ENCODE assay signal across 28 cellular contexts in genomic region chr2:28415715-28416114, GRCh38. TPM values are rescaled to one million over a fixed set of nuclear protein-coding genes. Genes with fewer than 3 reads are reported as not detected.
DNase-seq lines count a peak whose midpoint lies in the region; ATAC-seq and TF ChIP-seq lines count a peak whose summit lies in the region.
"Had no signal": no experiment of that assay in that cellular context is flagged by ENCODE, and none has a peak within 500 bp of the region (broad histone marks: within the 10 kb centered on the region; RNA-seq: fewer than 3 reads in every experiment).

No MANE protein-coding gene starts in this region.

- peaks cover 47% of the 10 kb centered on the region for H3K79me2 ChIP-seq in hepatocyte

- no peak for ATAC-seq in CD4-positive, alpha-beta T cell (ENCODE audit: poor library complexity)
- no peak for ATAC-seq in T-helper 17 cell
- ATAC-seq: CD8-positive, alpha-beta T cell; foreskin keratinocyte had no signal

- H3K27me3 Mint-ChIP-seq in CD14-positive monocyte (ENCODE audit: low read depth in 3 of 3) (peaks cover 0 to 3% (median 2%) of the 10 kb centered on the region in 3 donors), T-helper 17 cell (no peaks in the 10 kb centered on the region)
- no peaks in the 10 kb centered on the region for H3K27me3 Mint-ChIP-seq in CD4-positive, alpha-beta T cell
- H3K27me3 Mint-ChIP-seq: activated naive CD4-positive, alpha-beta T cell treated with anti-CD3 and anti-CD28 coated beads, Interleukin-2, amount 10 ng/mL, durations not matched to agents 7 days and 5 days had no signal

- no peak overlapping the region for H3K4me2 ChIP-seq in hepatocyte

- H2AFZ ChIP-seq in hepatocyte, result no peak overlapping the region

- H3K27ac Mint-ChIP-seq in CD14-positive monocyte (peak overlapping the region; percentile 20 to 86 (median 77)), T-helper 17 cell (no peak overlapping the region)
- peak overlapping the region; percentile 3 for H3K27ac Mint-ChIP-seq in CD4-positive, alpha-beta T cell
- H3K27ac Mint-ChIP-seq: activated naive CD4-positive, alpha-beta T cell treated with anti-CD3 and anti-CD28 coated beads, Interleukin-2, amount 10 ng/mL, durations not matched to agents 7 days and 5 days; CD8-positive, alpha-beta T cell had no signal

- POLR2A ChIA-PET in CD4-positive, alpha-beta T cell (lab: Charles Lee), result no interaction called here

- DNase-seq in CD14-positive monocyte (ENCODE audit: low spot score) (no peak), T-helper 17 cell (no peak), hepatocyte (ENCODE audit: low spot score) (no peak), NCI-H1930 (lab: John Stamatoyannopoulos, UW) (no peak), NCI-H2081 treated with DMSO at 0.1 percent for 48 hours (lab: John Stamatoyannopoulos, UW) (no peak)
- no peak for DNase-seq in CD4-positive, alpha-beta T cell
- no peak for DNase-seq in activated CD4-positive, CD25-positive, alpha-beta regulatory T cell treated with anti-CD3 and anti-CD28 coated beads, Interleukin-2, amount 50 U/mL, for 72 hours
- DNase-seq: activated CD8-positive, alpha-beta memory T cell treated with anti-CD3 and anti-CD28 coated beads for 24 hours; activated naive CD4-positive, alpha-beta T cell treated with anti-CD3 and anti-CD28 coated beads, Interleukin-2, amount 10 ng/mL, durations not matched to agents 7 days and 5 days; activated T-cell treated with anti-CD3 and anti-CD28 coated beads, Interleukin-2, amount 50 U/mL, for 48 hours; CD8-positive, alpha-beta T cell; endodermal cell; foreskin keratinocyte; GOT3; heart right ventricle; MG63; NCI-H1105 treated with DMSO at 0.1 percent for 48 hours; NCI-H2029; NCI-H2227 treated with DMSO at 0.1 percent for 48 hours; NCI-H526 treated with DMSO at 0.1 percent for 48 hours; stimulated activated naive CD4-positive, alpha-beta T cell treated with Interleukin-2 at 50 U/mL for 16 hours had no signal

- peaks cover 0 to 3% (median 0%) of the 10 kb centered on the region in 7 donors for H3K9me3 Mint-ChIP-seq in CD14-positive monocyte
- H3K9me3 Mint-ChIP-seq in CD4-positive, alpha-beta T cell, result no peaks in the 10 kb centered on the region
- H3K9me3 Mint-ChIP-seq: activated naive CD4-positive, alpha-beta T cell treated with anti-CD3 and anti-CD28 coated beads, Interleukin-2, amount 10 ng/mL, durations not matched to agents 7 days and 5 days; CD8-positive, alpha-beta T cell; endodermal cell; neural crest cell had no signal

- H3K27me3 ChIP-seq in CD4-positive, alpha-beta T cell (ENCODE audit: control insufficient read depth, insufficient read depth, low read length), result no peaks in the 10 kb centered on the region
- no peaks in the 10 kb centered on the region for H3K27me3 ChIP-seq in hepatocyte
- H3K27me3 ChIP-seq: esophagus muscularis mucosa, foreskin keratinocyte, heart right ventricle, MG63, sigmoid colon had no signal

- CTCF ChIA-PET in CD4-positive, alpha-beta T cell (lab: Charles Lee), result no interaction called here

- H4K20me1 ChIP-seq in hepatocyte (ENCODE audit: insufficient read depth, poor library complexity, severe bottlenecking), result peaks cover 67% of the 10 kb centered on the region

- intact Hi-C loops in CD14-positive monocyte (cut with micrococcal nuclease), result no loop called here
- intact Hi-C loops in CD4-positive, alpha-beta T cell (cut with DNase I, micrococcal nuclease), result no loop called here

- no peak overlapping the region for H3K27ac ChIP-seq in CD4-positive, alpha-beta T cell (ENCODE audit: low read depth, low read length)
- H3K27ac ChIP-seq in hepatocyte, result peak overlapping the region; percentile 49
- H3K27ac ChIP-seq: foreskin keratinocyte had no signal

- no peaks in the 10 kb centered on the region for H3K9me3 ChIP-seq in CD4-positive, alpha-beta T cell (ENCODE audit: control insufficient read depth, low read length)
- H3K9me3 ChIP-seq in T-helper 17 cell (ENCODE audit: control insufficient read depth, low read length, poor library complexity, severe bottlenecking) (no peaks in the 10 kb centered on the region), hepatocyte (ENCODE audit: low read depth) (no peaks in the 10 kb centered on the region)
- H3K9me3 ChIP-seq: esophagus muscularis mucosa, heart right ventricle, MG63, sigmoid colon, thoracic aorta had no signal

- no peaks in the 10 kb centered on the region for H3K36me3 ChIP-seq in hepatocyte (replicated peaks; ENCODE audit: insufficient read depth, low read depth)

- TF ChIP-seq CTCF in CD14-positive monocyte (IDR thresholded peaks at IDR 0.05) (no peak), hepatocyte (IDR thresholded peaks at IDR 0.05; ENCODE audit: poor library complexity) (no peak)
- TF ChIP-seq CTCF in CD4-positive, alpha-beta T cell (IDR thresholded peaks at IDR 0.05), result no peak

- 86% methylated on average over 3 of the region's 3 CpGs for WGBS in hepatocyte (ENCODE audit: low lambda C conversion rate, missing lambda C conversion rate)

- H3K4me1 ChIP-seq in hepatocyte (ENCODE audit: insufficient read depth), result peaks cover 9% of the 10 kb centered on the region

- H3K4me1 Mint-ChIP-seq in CD14-positive monocyte, result peaks cover 44% of the 10 kb centered on the region
- peaks cover 16% of the 10 kb centered on the region for H3K4me1 Mint-ChIP-seq in CD4-positive, alpha-beta T cell (ENCODE audit: low read depth)
- peaks cover 17% of the 10 kb centered on the region for H3K4me1 Mint-ChIP-seq in T-helper 17 cell
- H3K4me1 Mint-ChIP-seq: neural crest cell had no signal

- H3K4me3 ChIP-seq in hepatocyte, result no peak overlapping the region
- H3K4me3 ChIP-seq: coronary artery, esophagus muscularis mucosa, heart right ventricle, K562, lung, MG63, sigmoid colon, thoracic aorta had no signal

- no peaks in the 10 kb centered on the region for H3K9me2 ChIP-seq in hepatocyte (replicated peaks; ENCODE audit: insufficient read depth)

- H3K4me3 Mint-ChIP-seq in CD14-positive monocyte (no peak overlapping the region), T-helper 17 cell (peak overlapping the region; percentile 28)
- no peak overlapping the region for H3K4me3 Mint-ChIP-seq in CD4-positive, alpha-beta T cell
- H3K4me3 Mint-ChIP-seq: activated naive CD4-positive, alpha-beta T cell treated with anti-CD3 and anti-CD28 coated beads, Interleukin-2, amount 10 ng/mL, durations not matched to agents 7 days and 5 days; CD8-positive, alpha-beta T cell; endodermal cell; neural crest cell had no signal

- peaks cover 64 to 87% of the 10 kb centered on the region in 2 donors for H3K36me3 Mint-ChIP-seq in CD14-positive monocyte
- no peaks in the 10 kb centered on the region for H3K36me3 Mint-ChIP-seq in CD4-positive, alpha-beta T cell (ENCODE audit: low read depth)
- H3K36me3 Mint-ChIP-seq in T-helper 17 cell (ENCODE audit: low read depth), result peaks cover 3% of the 10 kb centered on the region

RNA-seq across cellular contexts. Expression of gene FOSL2, which starts 23.1 kb away (rescaled TPM):
- polyA plus RNA-seq in CD14-positive monocyte, result 10 to 100 TPM; 24.8 to 28.6 TPM
- total RNA-seq in CD4-positive, alpha-beta T cell, result 100 to 1,000 TPM; 152 to 155 TPM
- total RNA-seq in T-helper 17 cell, result 100 to 1,000 TPM; 114 to 153 TPM
- total RNA-seq in hepatocyte, result 148 and 164 TPM in 2 replicates
- polyA plus RNA-seq in hepatocyte, result 84.0 and 91.1 TPM in 2 replicates
